In the genomic region with DNA sequence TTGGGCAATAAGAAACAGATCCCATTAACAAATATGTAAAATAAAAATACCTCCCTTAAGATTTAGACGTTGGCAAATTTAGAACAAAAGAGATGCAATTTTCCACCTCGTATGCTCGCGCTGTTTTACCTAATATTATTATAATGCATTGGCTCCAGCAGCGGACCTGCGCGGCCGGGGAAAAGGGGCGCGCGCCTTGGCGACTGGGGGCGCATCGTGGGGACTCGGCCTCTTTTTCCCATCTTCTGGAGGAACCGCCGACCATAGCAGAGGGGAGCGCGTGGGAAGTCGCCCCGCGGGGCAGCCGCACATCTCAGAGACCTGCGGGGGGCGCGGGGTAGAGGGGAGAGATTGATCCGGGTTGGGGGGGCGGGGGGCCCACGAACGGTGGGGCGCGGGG, we compare ENCODE assay signal across 22 cellular contexts.
"Had no signal": no experiment of that assay in that cellular context is flagged by ENCODE, and none has a peak within 500 bp of the region (broad histone marks: within the 10 kb centered on the region; RNA-seq: fewer than 3 reads in every experiment).

No MANE protein-coding gene starts in this region.

- H3K4me1 Mint-ChIP-seq: mesothelial cell of epicardium had no signal

- H3K27ac Mint-ChIP-seq: mesothelial cell of epicardium had no signal

- DNase-seq: dermis blood vessel endothelial cell; dorsolateral prefrontal cortex; effector CD4-positive, alpha-beta T cell; effector memory CD4-positive, alpha-beta T cell; erythroblast; esophagus squamous epithelium; foreskin fibroblast; foreskin melanocyte; gastrocnemius medialis; glutamatergic neuron; head of caudate nucleus; heart right ventricle; hippocampal formation; left cardiac atrium; left lung; left ventricle myocardium superior; lower lobe of right lung; mesenchymal stem cell; mucosa of descending colon; naive B cell had no signal

- ATAC-seq: esophagus mucosa, gastrocnemius medialis, heart right ventricle, left cardiac atrium, left lung, left ventricle myocardium superior, lower lobe of right lung, mucosa of descending colon had no signal

- H3K9me3 Mint-ChIP-seq: mesothelial cell of epicardium had no signal

- H3K4me3 Mint-ChIP-seq: mesothelial cell of epicardium, naive B cell had no signal

- H3K36me3 Mint-ChIP-seq: mesothelial cell of epicardium, naive B cell had no signal
